In genomic region chr13:19601749-19602725, GRCh38 we compare ENCODE assay signal across 8 cellular contexts. TPM values are rescaled to one million over a fixed set of nuclear protein-coding genes. Genes with fewer than 3 reads are reported as not detected.
DNase-seq lines count a peak whose midpoint lies in the region; ATAC-seq, FAIRE-seq and TF ChIP-seq lines count a peak whose summit lies in the region.

No MANE protein-coding gene starts in this region.

- dilution Hi-C loops in keratinocyte (cut with MboI; ENCODE audit: extremely low pct_ligation_motif_present, low sequenced_read_pairs), result no loop called here

- peaks cover 3% of the 10 kb centered on the region; the same call in 1 of the 2 replicates for H3K9me3 ChIP-seq in K562 (replicated peaks; ENCODE audit: control insufficient read depth, insufficient read depth, low read depth, low read length)
- no peaks in the 10 kb centered on the region for H3K9me3 ChIP-seq in keratinocyte (ENCODE audit: control insufficient read depth, low read depth, low read length)

- TF ChIP-seq POLR2A in K562 (conservative IDR thresholded peaks at IDR 0.05), result 0 out of 2 replicates have a peak, but pooled peaks have one; percentile 34

- H3K79me2 ChIP-seq in K562 (ENCODE audit: control insufficient read depth, insufficient read depth, low read length) (peaks cover 35% of the 10 kb centered on the region), keratinocyte (ENCODE audit: control insufficient read depth, insufficient read depth, low read length) (peaks cover 31% of the 10 kb centered on the region)

- FAIRE-seq in K562 (lab: Jason Lieb, UNC), result no peak
- no peak for FAIRE-seq in keratinocyte (lab: Jason Lieb, UNC)

- intact Hi-C loops in K562 (cut with micrococcal nuclease), result no loop called here

- in situ Hi-C loops in K562 (cut with MboI), result no loop called here

- 27% methylated on average over 29 of the region's 108 CpGs for WGBS in K562 (ENCODE audit: insufficient coverage, low coverage, missing lambda C conversion rate)

- H2AFZ ChIP-seq in K562 (ENCODE audit: low read depth, low read length) (peak overlapping the region; percentile 76; the same call in 1 of the 2 replicates), keratinocyte (ENCODE audit: control insufficient read depth, low read length) (peak overlapping the region; percentile 87)

- H3K9me1 ChIP-seq in K562 (ENCODE audit: control insufficient read depth, insufficient read depth, low read length) (no peaks in the 10 kb centered on the region), keratinocyte (ENCODE audit: control insufficient read depth, extremely low read depth, insufficient read depth, low read length) (no peaks in the 10 kb centered on the region)

- TF ChIP-seq EP300 in K562 (IDR thresholded peaks at IDR 0.05; ENCODE audit: low read length), result no peak

- POLR2A ChIA-PET in RWPE1 (lab: Yijun Ruan, JAX; ENCODE audit: low non-redundant PET), result no interaction called here
- POLR2A ChIA-PET in K562 (lab: Yijun Ruan, JAX), result interaction anchor here (0.9 to 1.0 kb wide), 2 partner anchors 12 to 32 kb away, joined by 3 to 4 read pairs; partner anchors contain the start of gene MPHOSPH8

- peak overlapping the region; percentile 63; the same call in 1 of the 2 replicates for H3K4me2 ChIP-seq in K562 (ENCODE audit: insufficient read depth, low read length)
- H3K4me2 ChIP-seq in keratinocyte (ENCODE audit: control insufficient read depth, extremely low read depth, insufficient read depth, low read depth, low read length), result peak overlapping the region; percentile 89

- peak; percentile 62 for DNase-seq in GDM1 (lab: John Stamatoyannopoulos, UW)
- DNase-seq in RWPE1 (ENCODE audit: low spot score), result peak; percentile 42
- peak; percentile 42 to 63 (median 54) for DNase-seq in K562 (ENCODE audit: extremely low read depth in 1 of 4, low spot score in 3 of 4)
- no peak for DNase-seq in keratinocyte (ENCODE audit: low read depth, low spot score)
- peak; percentile 15 to 37 (median 23) for DNase-seq in stimulated activated CD4-positive, alpha-beta T cell treated with anti-CD3 and anti-CD28 coated beads, TNF-alpha, amount 100 ng/mL, for 48 hours (ENCODE audit: low read depth in 3 of 3)
- no peak for DNase-seq in effector CD8-positive, alpha-beta T cell (lab: John Stamatoyannopoulos, UW)

- ATAC-seq in GM19452 (IDR thresholded peaks at IDR 0.05; ENCODE audit: unreplicated experiment) (peak; percentile 88), HG03460 (IDR thresholded peaks at IDR 0.05; ENCODE audit: unreplicated experiment) (peak; percentile 79), K562 (peak; percentile 85)

- H3K27ac ChIP-seq in RWPE1 (peak overlapping the region; percentile 78), K562 (ENCODE audit: extremely low read depth, low read depth, low read length) (peak overlapping the region; percentile 68), keratinocyte (ENCODE audit: control insufficient read depth, insufficient read depth, low read length) (peak overlapping the region; percentile 64)

- H3K9ac ChIP-seq in K562 (ENCODE audit: insufficient read depth in 1 of 2, low read depth in 2 of 2, low read length in 2 of 2) (peak overlapping the region; percentile 61 to 91), keratinocyte (ENCODE audit: control insufficient read depth, extremely low read depth, insufficient read depth, low read length) (peak overlapping the region; percentile 80)

- H3K4me3 ChIP-seq in K562, result peak overlapping the region; percentile 49
- H3K4me3 ChIP-seq in keratinocyte (ENCODE audit: control insufficient read depth in 2 of 3, extremely low read depth in 1 of 3, insufficient read depth in 2 of 3, low read depth in 1 of 3, low read length in 3 of 3), result peak overlapping the region; percentile 53 to 80 (median 71)

- H4K20me1 ChIP-seq in K562 (replicated peaks; ENCODE audit: control insufficient read depth, insufficient read depth, low read length), result no peaks in the 10 kb centered on the region
- no peaks in the 10 kb centered on the region for H4K20me1 ChIP-seq in keratinocyte (ENCODE audit: control insufficient read depth, extremely low read depth, insufficient read depth, low read length)

- BruUV-seq in K562 (replicated peaks; lab: Mats Ljungman, UMichigan), result no TSS peak

- H3K27me3 ChIP-seq in K562 (ENCODE audit: control insufficient read depth in 2 of 2, insufficient read depth in 2 of 2, low read length in 2 of 2) (no peaks in the 10 kb centered on the region), keratinocyte (ENCODE audit: control insufficient read depth, extremely low read depth, insufficient read depth, low read length) (no peaks in the 10 kb centered on the region)

- CTCF ChIA-PET in RWPE1 (lab: Yijun Ruan, JAX), result interaction anchor here (0.6 kb wide), 1 partner anchor 31 kb away, joined by 5 read pairs; no protein-coding TSS in a partner anchor
- CTCF ChIA-PET in K562 (lab: Yijun Ruan, JAX; ENCODE audit: low intra/inter-chr PET ratio), result no interaction called here

- peaks cover 0 to 10% of the 10 kb centered on the region in 2 experiments; a peak in 3 of 5 replicates for H3K4me1 ChIP-seq in K562 (replicated peaks in 1 of 2; ENCODE audit: control insufficient read depth in 2 of 2, insufficient read depth in 2 of 2, low read length in 2 of 2)
- H3K4me1 ChIP-seq in keratinocyte (ENCODE audit: control insufficient read depth, extremely low read depth, insufficient read depth, low read length), result peaks cover 23% of the 10 kb centered on the region

- H3K36me3 ChIP-seq in K562 (ENCODE audit: control insufficient read depth, insufficient read depth, low read length) (peaks cover 4% of the 10 kb centered on the region; the same call in 2 of the 3 replicates), keratinocyte (ENCODE audit: control insufficient read depth in 2 of 2, extremely low read depth in 1 of 2, insufficient read depth in 2 of 2, low read length in 2 of 2) (peaks cover 0 to 5% of the 10 kb centered on the region in 2 experiments)

- no peak for TF ChIP-seq RAD21 in K562 (CRISPR knock-in tag; conservative IDR thresholded peaks at IDR 0.05 in 1 of 2, IDR thresholded peaks at IDR 0.05 in 1 of 2)

- TF ChIP-seq CTCF in RWPE1 (conservative IDR thresholded peaks at IDR 0.05; ENCODE audit: low read depth), result peak; percentile 39
- TF ChIP-seq CTCF in K562 (IDR thresholded peaks at IDR 0.05 in 2 of 3, conservative IDR thresholded peaks at IDR 0.05 in 1 of 3; ENCODE audit: insufficient read depth in 2 of 3, low read depth in 1 of 3, low read length in 3 of 3), result no peak
- TF ChIP-seq CTCF in keratinocyte (optimal IDR thresholded peaks at IDR 0.05 in 1 of 3, IDR thresholded peaks at IDR 0.05 in 1 of 3, conservative IDR thresholded peaks at IDR 0.05 in 1 of 3; ENCODE audit: extremely low read depth in 1 of 3, insufficient read depth in 2 of 3, low read length in 3 of 3), result peak in 1 of 3 experiments; percentile 11

RNA-seq across cellular contexts. Expression of gene MPHOSPH8, which starts 31.4 kb away (rescaled TPM):
- total RNA-seq in K562 (2011; cell fraction: chromatin; rRNA removed; ENCODE audit: low replicate concordance), result 13.2 and 43.1 TPM in 2 replicates
- total RNA-seq in K562 (2011; cell fraction: nucleolus; rRNA removed), result 5.7 and 9.9 TPM in 2 replicates
- total RNA-seq in K562 (2011; cell fraction: nucleoplasm; rRNA removed), result 15.8 and 23.3 TPM in 2 replicates
- total RNA-seq in K562 (2014; rRNA removed) (14.0 and 18.3 TPM in 2 replicates), K562 (2014; rRNA removed; fragmentation: Illumina TruSeq; extraction: Trizol) (17.8 and 18.7 TPM in 2 replicates), K562 (2015; rRNA removed; fragmentation: Illumina TruSeq; extraction: Trizol) (17.8 and 21.9 TPM in 2 replicates), K562 (2021) (14.2 and 15.9 TPM in 2 replicates)
- polyA plus RNA-seq in K562 (2011; rRNA removed) (15.6 and 16.6 TPM in 2 replicates), K562 (2014; fragmentation: Illumina TruSeq; extraction: Trizol) (21.3 and 24.8 TPM in 2 replicates), K562 (2014; fragmentation: Nextera tagmentation; extraction: Ambion mirVana) (10 to 100 TPM; 10.3 to 15.6 TPM), K562 (2014; rRNA removed) (21.1 and 23.5 TPM in 2 replicates), keratinocyte (17.4 to 24.7 TPM (median 20.1 TPM) in 3 replicates)
- polyA plus RNA-seq in K562 (2011; cell fraction: cytosol; rRNA removed), result 6.6 and 13.6 TPM in 2 replicates
- polyA plus RNA-seq in K562 (2011; cell fraction: nucleus; rRNA removed), result 29.9 and 30.0 TPM in 2 replicates
- 18.1 and 24.6 TPM in 2 replicates for polyA plus RNA-seq in K562 (2012)
- polyA minus RNA-seq in K562 (2011; rRNA and poly(A)+ RNA removed), result 11.5 and 12.2 TPM in 2 replicates
- polyA minus RNA-seq in K562 (2011; cell fraction: cytosol; rRNA and poly(A)+ RNA removed), result 4.5 and 7.6 TPM in 2 replicates
- polyA minus RNA-seq in K562 (2011; cell fraction: nucleus; rRNA and poly(A)+ RNA removed), result 6.7 and 13.0 TPM in 2 replicates
- polyA plus RNA-seq in keratinocyte (2011; ENCODE audit: low read depth), result 61.2 TPM
- polyA plus RNA-seq in keratinocyte (2011; cell fraction: cytosol; rRNA removed), result 12.4 and 19.4 TPM in 2 replicates
- 51.0 and 57.1 TPM in 2 replicates for polyA plus RNA-seq in keratinocyte (2011; cell fraction: nucleus; rRNA removed)
- 24.0 and 27.2 TPM in 2 replicates for polyA plus RNA-seq in keratinocyte (2012; ENCODE audit: low replicate concordance)
- polyA minus RNA-seq in keratinocyte, result 4.7 to 7.9 TPM (median 4.8 TPM) in 3 replicates
- polyA minus RNA-seq in keratinocyte (2011; cell fraction: cytosol; rRNA and poly(A)+ RNA removed), result 14.0 TPM
- 8.1 and 13.1 TPM in 2 replicates for polyA minus RNA-seq in keratinocyte (2011; cell fraction: nucleus; rRNA and poly(A)+ RNA removed)

RNA-seq across cellular contexts. Expression of gene TPTE2, which starts 40.7 kb away (rescaled TPM):
- not detected in 2 replicates for total RNA-seq in K562 (2011; cell fraction: chromatin; rRNA removed; ENCODE audit: low replicate concordance)
- not detected in 2 replicates for total RNA-seq in K562 (2011; cell fraction: nucleolus; rRNA removed)
- not detected in 2 replicates for total RNA-seq in K562 (2011; cell fraction: nucleoplasm; rRNA removed)
- total RNA-seq in K562 (2014; rRNA removed), result not detected in 2 replicates
- not detected in 2 replicates for total RNA-seq in K562 (2014; rRNA removed; fragmentation: Illumina TruSeq; extraction: Trizol)
- not detected in 2 replicates for total RNA-seq in K562 (2015; rRNA removed; fragmentation: Illumina TruSeq; extraction: Trizol)
- not detected in 2 replicates for total RNA-seq in K562 (2021)
- not detected in 2 replicates for polyA plus RNA-seq in K562 (2011; rRNA removed)
- not detected in 2 replicates for polyA plus RNA-seq in K562 (2011; cell fraction: cytosol; rRNA removed)
- polyA plus RNA-seq in K562 (2011; cell fraction: nucleus; rRNA removed), result not detected in 2 replicates
- polyA plus RNA-seq in K562 (2012), result not detected in 2 replicates
- polyA plus RNA-seq in K562 (2014; fragmentation: Illumina TruSeq; extraction: Trizol), result not detected in 2 replicates
- not detected for polyA plus RNA-seq in K562 (2014; fragmentation: Nextera tagmentation; extraction: Ambion mirVana)
- not detected in 2 replicates for polyA plus RNA-seq in K562 (2014; rRNA removed)
- not detected in 2 replicates for polyA minus RNA-seq in K562 (2011; rRNA and poly(A)+ RNA removed)
- not detected in 2 replicates for polyA minus RNA-seq in K562 (2011; cell fraction: cytosol; rRNA and poly(A)+ RNA removed)
- not detected in 2 replicates for polyA minus RNA-seq in K562 (2011; cell fraction: nucleus; rRNA and poly(A)+ RNA removed)
- 0.03 TPM in 1 of 3 replicates, not detected in the others for polyA plus RNA-seq in keratinocyte
- not detected for polyA plus RNA-seq in keratinocyte (2011; ENCODE audit: low read depth)
- polyA plus RNA-seq in keratinocyte (2011; cell fraction: cytosol; rRNA removed), result not detected in 2 replicates
- not detected in 2 replicates for polyA plus RNA-seq in keratinocyte (2011; cell fraction: nucleus; rRNA removed)
- not detected in 2 replicates for polyA plus RNA-seq in keratinocyte (2012; ENCODE audit: low replicate concordance)
- polyA minus RNA-seq in keratinocyte, result not detected in 3 replicates
- polyA minus RNA-seq in keratinocyte (2011; cell fraction: cytosol; rRNA and poly(A)+ RNA removed), result not detected
- polyA minus RNA-seq in keratinocyte (2011; cell fraction: nucleus; rRNA and poly(A)+ RNA removed), result not detected in 2 replicates

Comparison
In these comparisons a context has a peak if more than half of its experiments do, and no peak if none do; other contexts are left out.
1. DNase-seq: peak in GDM1 (single experiment), RWPE1 (single experiment), K562 (4 of 4) and stimulated activated CD4-positive, alpha-beta T cell treated with anti-CD3 and anti-CD28 coated beads, TNF-alpha, amount 100 ng/mL, for 48 hours (3 of 3); none in keratinocyte (single experiment) and effector CD8-positive, alpha-beta T cell (single experiment).
2. Peak in every context shown above with its lines, with median percentiles within 50 percentile points of each other: ATAC-seq and H3K27ac ChIP-seq.